ENCODE assay signal across 18 cellular contexts in the genomic region with DNA sequence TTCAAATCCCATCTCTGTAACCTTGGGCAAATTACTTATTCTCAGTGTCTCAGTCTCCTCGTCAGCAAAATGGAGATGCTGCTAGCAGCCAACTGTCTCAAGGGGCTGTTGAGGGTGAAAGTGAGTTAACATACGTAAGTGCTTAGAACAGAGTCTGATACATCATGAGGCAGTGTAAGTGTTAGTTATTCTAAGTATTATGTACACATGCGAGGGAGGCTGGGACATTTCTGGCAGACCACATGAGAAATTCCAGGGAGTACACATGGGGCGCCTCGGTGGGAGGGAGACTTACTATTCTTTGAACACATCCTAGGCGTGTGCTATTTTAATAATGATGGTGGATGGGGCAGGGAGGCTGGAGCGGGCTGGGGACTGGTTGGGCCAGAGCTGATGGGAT.
A peak's percentile ranks its signal among the peaks of the same experiment; 100 is the strongest.
DNase-seq lines count a peak whose midpoint lies in the region; TF ChIP-seq lines count a peak whose summit lies in the region.
"Had no signal": no experiment of that assay in that cellular context is flagged by ENCODE, and none has a peak within 500 bp of the region (broad histone marks: within the 10 kb centered on the region; RNA-seq: fewer than 3 reads in every experiment).

No MANE protein-coding gene starts in this region.

- peaks cover 1% of the 10 kb centered on the region for H3K9me3 ChIP-seq in osteoblast (ENCODE audit: low read depth, low read length)
- H3K9me3 ChIP-seq: HAP-1, Peyer's patch had no signal

- TF ChIP-seq CTCF in RWPE1 (conservative IDR thresholded peaks at IDR 0.05; ENCODE audit: low read depth) (no peak), cardiac fibroblast (IDR thresholded peaks at IDR 0.05; ENCODE audit: low read depth, low read length) (no peak), fibroblast of pulmonary artery (IDR thresholded peaks at IDR 0.05; ENCODE audit: low read length, missing control alignments) (no peak), osteoblast (IDR thresholded peaks at IDR 0.05; ENCODE audit: extremely low read depth, low read depth, low read length) (no peak)

- H3K36me3 ChIP-seq in osteoblast (ENCODE audit: insufficient read depth, low read length): no peaks in the 10 kb centered on the region
- H3K36me3 ChIP-seq: HAP-1, Peyer's patch had no signal

- H3K4me3 ChIP-seq in cardiac fibroblast (replicated peaks in 1 of 2; ENCODE audit: low read depth in 2 of 2, low read length in 2 of 2) (no peak overlapping the region), fibroblast of pulmonary artery (replicated peaks; ENCODE audit: low read depth, low read length) (no peak overlapping the region), osteoblast (ENCODE audit: insufficient read depth, low read length) (no peak overlapping the region)
- H3K4me3 ChIP-seq: GM23248, HAP-1, Peyer's patch had no signal

- H2AFZ ChIP-seq in osteoblast (ENCODE audit: low read length): no peak overlapping the region
- H2AFZ ChIP-seq: GM23248 had no signal

- no peaks in the 10 kb centered on the region for H4K20me1 ChIP-seq in osteoblast (ENCODE audit: insufficient read depth, low read length)

- H3K4me1 ChIP-seq in osteoblast (ENCODE audit: insufficient read depth, low read length): peaks cover 23% of the 10 kb centered on the region
- H3K4me1 ChIP-seq: HAP-1, Peyer's patch had no signal

- POLR2A ChIA-PET in RWPE1 (lab: Yijun Ruan, JAX; ENCODE audit: low non-redundant PET): no interaction called here

- peak overlapping the region; percentile 83 for H3K27ac ChIP-seq in RWPE1
- H3K27ac ChIP-seq in osteoblast (ENCODE audit: low read depth, low read length): peak overlapping the region; percentile 25
- H3K27ac ChIP-seq: C4-2B, GM23248, HL-60, Peyer's patch had no signal

- CTCF ChIA-PET in RWPE1 (lab: Yijun Ruan, JAX): no interaction called here

- H3K79me2 ChIP-seq in osteoblast (ENCODE audit: insufficient read depth, low read length): no peaks in the 10 kb centered on the region

- DNase-seq in RWPE1 (ENCODE audit: low spot score) (no peak), cardiac fibroblast (ENCODE audit: low read depth in 2 of 2) (peak; percentile 6 to 58), fibroblast of pulmonary artery (ENCODE audit: low read depth) (peak; percentile 24), osteoblast (ENCODE audit: insufficient read length, low spot score, missing footprints) (peak; percentile 95), activated T-cell treated with anti-CD3 and anti-CD28 coated beads for 4 hours (no peak), NCI-H1436 treated with DMSO at 0.1 percent for 48 hours (lab: John Stamatoyannopoulos, UW) (no peak), AML-193 (lab: John Stamatoyannopoulos, UW) (no peak)
- DNase-seq: ACHN; GM23248; NCI-H1105; NCI-H1694; NCI-H2081 treated with DMSO at 0.1 percent for 48 hours; NCI-H446 treated with DMSO at 0.1 percent for 48 hours; NK-92 treated with Interleukin-12 subunit alpha and Interleukin-12 subunit beta, amount 100 ng/mL, for 24 hours; Peyer's patch had no signal

- H3K4me2 ChIP-seq in osteoblast (ENCODE audit: insufficient read depth, low read length): no peak overlapping the region

- H3K27me3 ChIP-seq in osteoblast (ENCODE audit: insufficient read depth, low read length): peaks cover 39% of the 10 kb centered on the region
- H3K27me3 ChIP-seq: Peyer's patch had no signal

Comparison
In these comparisons a context has a peak if more than half of its experiments do, and no peak if none do; other contexts are left out.
1. DNase-seq: peak in cardiac fibroblast (2 of 2), fibroblast of pulmonary artery (single experiment) and osteoblast (single experiment); none in RWPE1 (single experiment), activated T-cell treated with anti-CD3 and anti-CD28 coated beads for 4 hours (single experiment), NCI-H1436 treated with DMSO at 0.1 percent for 48 hours (single experiment) and AML-193 (0 of 2).